Comparison of ENCODE assay signal across 1 cellular context in genomic region chr17:42458497-42459255, GRCh38.
TF ChIP-seq lines count a peak whose summit lies in the region.

TSS of gene ATP6V0A1 (plus strand) at chr17:42458878. CDS start at chr17:42460895, 2,017 bp downstream.

TF ChIP-seq in K562, 482 proteins besides CTCF, POLR2A, EP300 and RAD21 (continued from another document and continues in another):
- TF ChIP-seq TRIM25 (IDR thresholded peaks at IDR 0.05; ENCODE audit: borderline replicate concordance) (peak; percentile 80; the same call in 1 of the 2 replicates), ZEB2 (IDR thresholded peaks at IDR 0.05) (0 out of 2 replicates have a peak, but pooled peaks have one; percentile 14), DACH1 (IDR thresholded peaks at IDR 0.05; ENCODE audit: partially characterized antibody) (no peak), LARP7 (IDR thresholded peaks at IDR 0.05) (peak; percentile 60), U2AF2 (optimal IDR thresholded peaks at IDR 0.05; ENCODE audit: low read depth, low read length) (no peak), ZZZ3 (IDR thresholded peaks at IDR 0.05) (no peak), NEUROD1 (IDR thresholded peaks at IDR 0.05; ENCODE audit: borderline replicate concordance, low read depth, low read length, partially characterized antibody) (peak; percentile 32), ZBTB49 (CRISPR knock-in tag; IDR thresholded peaks at IDR 0.05; ENCODE audit: borderline replicate concordance) (no peak), MBD2 (IDR thresholded peaks at IDR 0.05; ENCODE audit: borderline replicate concordance, low read depth) (peak; percentile 30; the same call in 1 of the 2 replicates), TRIM24 (IDR thresholded peaks at IDR 0.05) (peak in 1 of 2 experiments; percentile 39; a peak in 1 of 4 replicates), ZBTB17 (CRISPR knock-in tag; IDR thresholded peaks at IDR 0.05) (0 out of 2 replicates have a peak, but pooled peaks have one; percentile 33), ZNF175 (CRISPR knock-in tag; IDR thresholded peaks at IDR 0.05; ENCODE audit: low read depth) (peak; percentile 58; the same call in 1 of the 2 replicates), SP1 (CRISPR knock-in tag; IDR thresholded peaks at IDR 0.05) (peak; percentile 36; the same call in 1 of the 2 replicates), CHCHD3 (CRISPR knock-in tag; IDR thresholded peaks at IDR 0.05) (no peak), CREB1 (IDR thresholded peaks at IDR 0.05) (peak; percentile 68), CREB1 (CRISPR knock-in tag; IDR thresholded peaks at IDR 0.05) (no peak), ZNF184 (CRISPR knock-in tag; IDR thresholded peaks at IDR 0.05) (no peak), SOX6 (IDR thresholded peaks at IDR 0.05) (no peak), NFXL1 (CRISPR knock-in tag; IDR thresholded peaks at IDR 0.05) (no peak), RBM39 (optimal IDR thresholded peaks at IDR 0.05; ENCODE audit: low read depth, low read length) (no peak), ATF2 (CRISPR knock-in tag; IDR thresholded peaks at IDR 0.05) (peak; percentile 82), STAT5A (IDR thresholded peaks at IDR 0.05; ENCODE audit: borderline replicate concordance, low read length) (no peak), PCBP1 (IDR thresholded peaks at IDR 0.05; ENCODE audit: low read depth, low read length, poor library complexity, severe bottlenecking) (no peak), NR2C1 (IDR thresholded peaks at IDR 0.05) (no peak), NR2C1 (tag; IDR thresholded peaks at IDR 0.05) (0 out of 2 replicates have a peak, but pooled peaks have one; percentile 20), PRDM10 (IDR thresholded peaks at IDR 0.05; ENCODE audit: partially characterized antibody) (peak; percentile 65), TBL1XR1 (IDR thresholded peaks at IDR 0.05; ENCODE audit: low read length in 2 of 2) (no peak), ZBTB7A (IDR thresholded peaks at IDR 0.05; ENCODE audit: borderline replicate concordance, control insufficient read depth, low read depth, low read length) (peak; percentile 100), CCNT2 (IDR thresholded peaks at IDR 0.05; ENCODE audit: borderline replicate concordance, extremely low read depth, insufficient read length, low read depth, low read length) (no peak), PTBP1 (IDR thresholded peaks at IDR 0.05; ENCODE audit: low read depth, low read length) (no peak), E2F1 (CRISPR knock-in tag; IDR thresholded peaks at IDR 0.05) (no peak), CHAMP1 (IDR thresholded peaks at IDR 0.05) (no peak), PBX2 (CRISPR knock-in tag; IDR thresholded peaks at IDR 0.05; ENCODE audit: low read depth) (no peak), PBX2 (tag; conservative IDR thresholded peaks at IDR 0.05; ENCODE audit: low read depth) (no peak), CEBPG (CRISPR knock-in tag; IDR thresholded peaks at IDR 0.05) (peak; percentile 38; the same call in 1 of the 2 replicates), CEBPG (tag; conservative IDR thresholded peaks at IDR 0.05 in 1 of 2, IDR thresholded peaks at IDR 0.05 in 1 of 2) (peak in 1 of 2 experiments; percentile 68; a peak in 1 of 4 replicates), TCF7 (IDR thresholded peaks at IDR 0.05; ENCODE audit: borderline replicate concordance) (no peak), SMARCB1 (IDR thresholded peaks at IDR 0.05; ENCODE audit: insufficient read length, low read depth) (peak; percentile 30), THRB (CRISPR knock-in tag; conservative IDR thresholded peaks at IDR 0.05) (no peak)
